In the genomic region with DNA sequence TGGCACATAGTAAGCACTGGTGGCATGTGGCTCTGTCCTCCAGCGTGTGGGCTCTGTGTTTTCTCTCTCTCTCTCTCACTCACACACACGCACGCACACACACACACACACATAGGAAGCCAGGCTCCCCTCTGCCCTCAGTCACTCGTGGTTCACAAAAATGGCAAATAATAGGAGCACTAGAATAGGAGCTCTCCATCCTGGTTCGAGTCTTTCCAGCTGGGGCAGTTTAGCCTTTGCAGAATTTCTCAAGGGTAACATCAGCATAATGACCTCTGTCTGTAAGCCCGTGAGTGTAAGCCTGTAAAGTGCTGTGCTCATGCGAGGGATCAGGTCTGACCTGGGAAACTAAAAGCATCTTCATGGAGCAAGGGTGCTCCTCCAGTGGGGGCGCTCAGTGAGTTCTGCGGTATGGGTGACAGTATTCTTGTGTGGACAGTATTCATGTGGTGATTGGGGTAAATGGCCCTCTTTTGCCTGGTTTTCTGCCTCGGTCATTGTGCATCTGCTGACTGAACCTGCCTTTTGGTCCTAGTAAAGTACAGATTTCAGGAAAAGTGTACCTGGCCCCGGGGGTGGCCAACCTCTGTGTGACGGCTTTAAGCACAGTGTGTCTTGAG, we compare ENCODE assay signal across 8 cellular contexts. TPM values are rescaled to one million over a fixed set of nuclear protein-coding genes. Genes with fewer than 3 reads are reported as not detected.
DNase-seq lines count a peak whose midpoint lies in the region; ATAC-seq and TF ChIP-seq lines count a peak whose summit lies in the region.

No MANE protein-coding gene starts in this region.

- no peak overlapping the region for H3K9ac ChIP-seq in HUES48 (ENCODE audit: low read depth, low read length)

- H3K4me1 Mint-ChIP-seq in osteocyte (ENCODE audit: unreplicated experiment): peaks cover 83% of the 10 kb centered on the region

- H3K9me3 Mint-ChIP-seq in osteocyte (ENCODE audit: unreplicated experiment): no peaks in the 10 kb centered on the region

- POLR2A ChIA-PET in BJ (lab: Charles Lee): interaction anchor here (0.6 kb wide), 1 partner anchor 1746 kb away, joined by 7 read pairs; no protein-coding TSS in a partner anchor

- no peaks in the 10 kb centered on the region for H3K27me3 Mint-ChIP-seq in osteocyte (ENCODE audit: unreplicated experiment)

- peak overlapping the region; percentile 99 for H3K27ac Mint-ChIP-seq in osteocyte (ENCODE audit: unreplicated experiment)

- TF ChIP-seq CTCF in BJ (IDR thresholded peaks at IDR 0.05; ENCODE audit: insufficient read depth, low read depth, low read length) (peak; percentile 3; the same call in 1 of the 2 replicates), foreskin fibroblast (IDR thresholded peaks at IDR 0.05; ENCODE audit: low read depth, low read length) (no peak), osteocyte (IDR thresholded peaks at IDR 0.05) (no peak)

- H3K36me3 Mint-ChIP-seq in osteocyte (ENCODE audit: unreplicated experiment): no peaks in the 10 kb centered on the region

- H3K9me3 ChIP-seq in HUES48 (ENCODE audit: control insufficient read depth, insufficient read depth, low read length): no peaks in the 10 kb centered on the region

- ATAC-seq in HG03378 (IDR thresholded peaks at IDR 0.05; ENCODE audit: unreplicated experiment) (no peak), GM21825 (IDR thresholded peaks at IDR 0.05; ENCODE audit: unreplicated experiment) (no peak)

- no peaks in the 10 kb centered on the region for H3K27me3 ChIP-seq in BJ (ENCODE audit: control insufficient read depth, insufficient read depth, low read length)
- peaks cover 22% of the 10 kb centered on the region for H3K27me3 ChIP-seq in HUES48 (ENCODE audit: control insufficient read depth, insufficient read depth, low read length)

- peaks cover 53% of the 10 kb centered on the region for H3K4me1 ChIP-seq in HUES48 (ENCODE audit: control insufficient read depth, insufficient read depth, low read length)

- no peak overlapping the region for H3K27ac ChIP-seq in HUES48 (ENCODE audit: low read depth, low read length)

- H3K36me3 ChIP-seq in BJ (ENCODE audit: control insufficient read depth, insufficient read depth, low read length) (peaks cover 2% of the 10 kb centered on the region; the same call in 1 of the 2 replicates), HUES48 (ENCODE audit: control insufficient read depth, insufficient read depth, low read length) (peaks cover 10% of the 10 kb centered on the region)

- DNase-seq in BJ (ENCODE audit: low read depth) (no peak), foreskin fibroblast (peak in 1 of 2 donors; percentile 52), osteocyte (ENCODE audit: extremely low spot score, unreplicated experiment) (no peak), cortex of kidney (lab: John Stamatoyannopoulos, UW) (no peak)
- peak; percentile 61 to 65 for DNase-seq in activated T-cell treated with anti-CD3 and anti-CD28 coated beads, Interleukin-2, amount 50 U/mL, for 48 hours

- CTCF ChIA-PET in BJ (lab: Yijun Ruan, JAX): interaction anchor here (1.3 to 10.0 kb wide), 3 partner anchors 13 to 33 kb away, joined by 3 to 116 read pairs (median 41); no protein-coding TSS in a partner anchor

- H3K4me3 Mint-ChIP-seq in osteocyte (ENCODE audit: unreplicated experiment): peak overlapping the region; percentile 73

- H3K4me3 ChIP-seq in BJ (ENCODE audit: low read depth, low read length): peak overlapping the region; percentile 75
- H3K4me3 ChIP-seq in HUES48 (ENCODE audit: low read depth, low read length): peak overlapping the region; percentile 72
- H3K4me3 ChIP-seq in foreskin fibroblast (ENCODE audit: low read depth in 1 of 2, low read length in 2 of 2): peak overlapping the region; percentile 73 to 76

RNA-seq across cellular contexts. Expression of a gene that starts 0.8 kb away (rescaled TPM):
- polyA plus RNA-seq in BJ (2011; rRNA removed): 4.8 and 8.9 TPM in 2 replicates
- polyA minus RNA-seq in BJ (2011; rRNA and poly(A)+ RNA removed): 8.5 and 12.7 TPM in 2 replicates
- total RNA-seq in osteocyte: 7.0 and 11.3 TPM in 2 replicates

RNA-seq across cellular contexts. Expression of a gene that starts 41.0 kb away (rescaled TPM):
- 43.1 and 49.6 TPM in 2 replicates for polyA plus RNA-seq in BJ (2011; rRNA removed)
- 7.9 and 9.5 TPM in 2 replicates for polyA minus RNA-seq in BJ (2011; rRNA and poly(A)+ RNA removed)
- 62.3 and 62.9 TPM in 2 replicates for total RNA-seq in osteocyte

Comparison
In these comparisons a context has a peak if more than half of its experiments do, and no peak if none do; other contexts are left out.
1. DNase-seq: peak in activated T-cell treated with anti-CD3 and anti-CD28 coated beads, Interleukin-2, amount 50 U/mL, for 48 hours (2 of 2); none in BJ (single experiment), osteocyte (single experiment) and cortex of kidney (single experiment).
2. Peak in every context shown above with its lines, with median percentiles within 50 percentile points of each other: H3K4me3 ChIP-seq.